Comparison of ENCODE assay signal across 8 cellular contexts in the genomic region with DNA sequence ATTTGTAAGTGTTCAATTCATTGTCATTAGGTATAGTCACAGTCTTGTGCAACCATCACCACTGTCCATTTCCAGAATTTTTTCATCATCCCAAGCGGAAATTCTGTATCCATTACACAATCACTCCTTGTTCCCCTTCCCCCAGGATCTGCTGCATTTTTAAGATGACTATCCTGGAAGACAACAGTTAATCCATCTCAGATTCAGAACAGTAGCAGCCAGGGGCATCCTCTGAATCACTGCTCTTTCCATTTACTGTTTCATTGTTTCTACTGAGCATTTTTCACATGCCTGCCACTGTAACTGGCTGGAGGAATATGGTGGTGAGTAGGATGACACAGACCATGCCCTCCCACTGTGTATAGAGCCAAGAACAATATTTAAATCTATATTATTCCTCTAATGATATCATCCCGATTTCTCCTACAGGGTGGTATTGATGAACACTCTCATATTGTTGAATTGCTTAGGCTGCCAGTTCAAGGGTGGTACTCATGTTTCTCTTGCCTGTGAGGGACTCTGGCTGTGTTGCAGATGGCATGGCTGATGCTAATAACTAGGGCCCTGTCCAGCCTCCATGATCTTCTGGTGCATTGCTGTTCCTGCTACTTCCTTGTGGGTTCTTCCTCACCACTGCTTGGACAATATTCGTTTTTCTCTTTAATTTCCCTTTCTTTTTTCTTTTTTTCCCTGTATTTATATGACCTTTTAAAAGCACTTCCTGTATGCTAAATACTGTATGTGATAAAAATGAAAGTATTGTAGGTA.
DNase-seq lines count a peak whose midpoint lies in the region; TF ChIP-seq lines count a peak whose summit lies in the region.

No MANE protein-coding gene starts in this region.

- peaks cover 43% of the 10 kb centered on the region for H3K4me1 ChIP-seq in effector memory CD4-positive, alpha-beta T cell (ENCODE audit: control insufficient read depth, insufficient read depth, low read length, poor library complexity, severe bottlenecking)

- intact Hi-C loops in posterior cingulate gyrus (cut with DNase I) = no loop called here

- DNase-seq in EL = peak; percentile 98
- peak; percentile 7 for DNase-seq in NCI-H69 (lab: John Stamatoyannopoulos, UW)
- no peak for DNase-seq in effector memory CD4-positive, alpha-beta T cell
- DNase-seq in nephron progenitor cell = no peak
- no peak for DNase-seq in DMS79 treated with DMSO at 0.1 percent for 48 hours (lab: John Stamatoyannopoulos, UW)
- no peak for DNase-seq in posterior cingulate gyrus
- DNase-seq in NAMALWA (ENCODE audit: low spot score) = no peak
- DNase-seq in NCI-H2227 (lab: John Stamatoyannopoulos, UW; ENCODE audit: unreplicated experiment) = no peak

- peaks cover 52% of the 10 kb centered on the region for H3K4me1 Mint-ChIP-seq in nephron progenitor cell

- no peaks in the 10 kb centered on the region for H3K9me3 ChIP-seq in effector memory CD4-positive, alpha-beta T cell (ENCODE audit: control insufficient read depth, low read length)

- H3K27me3 Mint-ChIP-seq in nephron progenitor cell (ENCODE audit: low read depth, poor library complexity) = no peaks in the 10 kb centered on the region

- peak overlapping the region; percentile 67 for H3K4me3 Mint-ChIP-seq in nephron progenitor cell

- H3K9me3 Mint-ChIP-seq in nephron progenitor cell = peaks cover 4% of the 10 kb centered on the region

- H3K36me3 Mint-ChIP-seq in nephron progenitor cell (ENCODE audit: low read depth) = peaks cover 10% of the 10 kb centered on the region

- peak overlapping the region; percentile 92 for H3K27ac ChIP-seq in effector memory CD4-positive, alpha-beta T cell (ENCODE audit: insufficient read depth, low read length, poor library complexity, severe bottlenecking)

- H3K4me3 ChIP-seq in effector memory CD4-positive, alpha-beta T cell (ENCODE audit: insufficient read depth, low read depth, low read length, poor library complexity, severe bottlenecking) = no peak overlapping the region

- TF ChIP-seq CTCF in nephron progenitor cell (IDR thresholded peaks at IDR 0.05) = no peak

- no peaks in the 10 kb centered on the region for H3K36me3 ChIP-seq in effector memory CD4-positive, alpha-beta T cell (ENCODE audit: control insufficient read depth, insufficient read depth, low read length)

- H3K27ac Mint-ChIP-seq in nephron progenitor cell = peak overlapping the region; percentile 91

- no peaks in the 10 kb centered on the region for H3K27me3 ChIP-seq in effector memory CD4-positive, alpha-beta T cell (replicated peaks; ENCODE audit: control insufficient read depth, insufficient read depth, low read length, poor library complexity, severe bottlenecking)

Comparison
In these comparisons a context has a peak if more than half of its experiments do, and no peak if none do; other contexts are left out.
1. DNase-seq: peak in EL (single experiment) and NCI-H69 (single experiment); none in effector memory CD4-positive, alpha-beta T cell (0 of 3), nephron progenitor cell (single experiment), DMS79 treated with DMSO at 0.1 percent for 48 hours (single experiment), posterior cingulate gyrus (0 of 10), NAMALWA (single experiment) and NCI-H2227 (single experiment).